Comparison of ENCODE assay signal across 22 cellular contexts in the genomic region with DNA sequence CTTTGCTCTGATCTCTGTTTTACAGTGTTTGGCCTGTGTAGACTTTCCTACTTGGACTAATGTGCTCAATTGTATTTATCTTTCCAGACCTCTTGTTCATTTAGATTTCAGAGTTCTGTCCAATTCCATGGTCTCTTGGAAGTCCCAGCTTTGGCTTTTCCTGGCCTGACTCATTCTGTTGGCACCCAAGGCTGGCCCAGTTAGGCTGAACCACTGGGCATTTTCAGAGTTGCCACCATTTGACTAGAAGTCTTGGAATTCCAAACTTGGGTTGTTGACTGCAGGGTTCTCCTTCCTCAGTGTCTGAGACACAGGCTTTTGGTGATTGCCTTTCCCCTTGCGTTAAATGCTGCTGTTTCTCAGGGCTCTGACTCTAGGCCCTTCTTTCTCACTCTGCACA. TPM values are rescaled to one million over a fixed set of nuclear protein-coding genes. Genes with fewer than 3 reads are reported as not detected.
A peak's percentile ranks its signal among the peaks of the same experiment; 100 is the strongest.
DNase-seq lines count a peak whose midpoint lies in the region; ATAC-seq and TF ChIP-seq lines count a peak whose summit lies in the region.
"Had no signal": no experiment of that assay in that cellular context is flagged by ENCODE, and none has a peak within 500 bp of the region (broad histone marks: within the 10 kb centered on the region; RNA-seq: fewer than 3 reads in every experiment).

No MANE protein-coding gene starts in this region.

- H4K8ac ChIP-seq in neuronal stem cell (ENCODE audit: low read depth, low read length) = no peak overlapping the region

- no peaks in the 10 kb centered on the region for H3K79me1 ChIP-seq in neuronal stem cell (ENCODE audit: low read depth, low read length)

- H2BK120ac ChIP-seq in neuronal stem cell (ENCODE audit: low read depth, low read length) = no peak overlapping the region

- no peak for ATAC-seq in HG03457 (IDR thresholded peaks at IDR 0.05; ENCODE audit: unreplicated experiment)
- ATAC-seq in GM21528 (IDR thresholded peaks at IDR 0.05; ENCODE audit: low FRiP score, unreplicated experiment) = no peak
- ATAC-seq: activated naive CD8-positive, alpha-beta T cell treated with anti-CD3 and anti-CD28 coated beads, Interleukin-2, amount 50 U/mL, for 24 hours; heart left ventricle; stimulated activated memory B cell treated with anti-CD40 and anti-IgM and Interleukin-4, amounts not matched to agents 10 μg/mL and 1 μg/mL and 100 μg/mL, for 72 hours had no signal

- no peak overlapping the region for H2BK5ac ChIP-seq in neuronal stem cell (ENCODE audit: low read length)

- no peak overlapping the region for H3K4ac ChIP-seq in neuronal stem cell (ENCODE audit: low read length)

- no peaks in the 10 kb centered on the region for H3K27me3 ChIP-seq in neuronal stem cell (ENCODE audit: control insufficient read depth in 3 of 3, insufficient read depth in 3 of 3, low read depth in 1 of 3, low read length in 3 of 3)
- H3K27me3 ChIP-seq: testis had no signal

- H2BK12ac ChIP-seq in neuronal stem cell (ENCODE audit: low read length) = no peak overlapping the region

- H3K36me3 ChIP-seq in neuronal stem cell (replicated peaks in 1 of 2; ENCODE audit: control insufficient read depth in 2 of 2, insufficient read depth in 2 of 2, low read length in 2 of 2) = no peaks in the 10 kb centered on the region
- H3K36me3 ChIP-seq: heart left ventricle had no signal

- H3K4me3 ChIP-seq in retinal pigment epithelial cell (ENCODE audit: low read length) (no peak overlapping the region), neuronal stem cell (ENCODE audit: low read length in 2 of 2) (no peak overlapping the region)
- H3K4me3 ChIP-seq: heart left ventricle, testis had no signal

- no peaks in the 10 kb centered on the region for H3K9me3 ChIP-seq in neuronal stem cell (replicated peaks in 1 of 2; ENCODE audit: control insufficient read depth in 2 of 2, insufficient read depth in 1 of 2, low read depth in 1 of 2, low read length in 2 of 2)
- H3K9me3 ChIP-seq: heart left ventricle, testis had no signal

- H3K23ac ChIP-seq in neuronal stem cell (ENCODE audit: low read depth, low read length, poor library complexity) = no peak overlapping the region

- H3K27ac ChIP-seq in neuronal stem cell (replicated peaks; ENCODE audit: low read length) = no peak overlapping the region
- H3K27ac ChIP-seq: heart left ventricle, testis had no signal

- peak; percentile 54 for DNase-seq in EL
- peak; percentile 61 for DNase-seq in NCI-H226
- DNase-seq in fibroblast of peridontal ligament (ENCODE audit: extremely low read depth) = peak; percentile 51
- DNase-seq in retinal pigment epithelial cell (ENCODE audit: low read depth) = peak; percentile 61
- DNase-seq in neuronal stem cell (ENCODE audit: low spot score) = no peak
- no peak for DNase-seq in C1 segment of cervical spinal cord (lab: John Stamatoyannopoulos, UW)
- DNase-seq: activated B cell treated with CpG ODN at 0.5 μM for 24 hours; activated CD4-positive, alpha-beta T cell treated with anti-CD3 and anti-CD28 coated beads, Interleukin-2, amount 50 U/mL, for 48 hours; activated effector memory CD4-positive, alpha-beta T cell treated with Interleukin-2 at 50 U/mL for 16 hours; activated naive CD8-positive, alpha-beta T cell treated with anti-CD3 and anti-CD28 coated beads, Interleukin-2, amount 50 U/mL, for 24 hours; AML-193; cortex of kidney; heart left ventricle; NCI-H1436 treated with DMSO at 0.1 percent for 48 hours; NCI-H526; small intestine; T1000; testis had no signal

- no peak overlapping the region for H3K9ac ChIP-seq in neuronal stem cell (ENCODE audit: low read depth, low read length, poor library complexity)

- peaks cover 4 to 19% of the 10 kb centered on the region in 2 donors for H3K4me1 ChIP-seq in neuronal stem cell (ENCODE audit: control insufficient read depth in 2 of 2, insufficient read depth in 1 of 2, low read depth in 1 of 2, low read length in 2 of 2)
- H3K4me1 ChIP-seq: heart left ventricle, testis had no signal

- H2AK5ac ChIP-seq in neuronal stem cell (ENCODE audit: low read depth, low read length) = no peak overlapping the region

- H3K18ac ChIP-seq in neuronal stem cell (ENCODE audit: low read length) = no peak overlapping the region

- H3K4me2 ChIP-seq in neuronal stem cell (ENCODE audit: insufficient read depth, low read length, poor library complexity, severe bottlenecking) = no peak overlapping the region

- no peak overlapping the region for H2BK15ac ChIP-seq in neuronal stem cell (ENCODE audit: low read length)

- no peak overlapping the region for H2AFZ ChIP-seq in neuronal stem cell (ENCODE audit: low read length)

- H3K14ac ChIP-seq in neuronal stem cell (ENCODE audit: low read length) = no peak overlapping the region

- no peak for TF ChIP-seq CTCF in retinal pigment epithelial cell (conservative IDR thresholded peaks at IDR 0.05; ENCODE audit: low read depth, low read length)

- WGBS in neuronal stem cell (ENCODE audit: extremely low coverage in 2 of 2, insufficient read length in 2 of 2, insufficient replicate concordance in 1 of 2), 2 donors = no CpG with 5 or more reads among the region's 1 CpG

- no peak overlapping the region for H4K91ac ChIP-seq in neuronal stem cell (ENCODE audit: low read depth, low read length, poor library complexity)

RNA-seq across cellular contexts. Expression of a gene that starts 8.8 kb away (rescaled TPM):
- not detected for polyA plus RNA-seq in neuronal stem cell (2013, experiment 1 of 2)
- 0.01 TPM for polyA plus RNA-seq in neuronal stem cell (2013, experiment 2 of 2)
- polyA plus RNA-seq: heart left ventricle, neural cell, small intestine had no signal

Comparison
In these comparisons a context has a peak if more than half of its experiments do, and no peak if none do; other contexts are left out.
1. DNase-seq: peak in EL (single experiment), NCI-H226 (single experiment), fibroblast of peridontal ligament (single experiment) and retinal pigment epithelial cell (single experiment); none in neuronal stem cell (single experiment) and C1 segment of cervical spinal cord (0 of 14).